ENCODE assay signal across 1 cellular context in the genomic region with DNA sequence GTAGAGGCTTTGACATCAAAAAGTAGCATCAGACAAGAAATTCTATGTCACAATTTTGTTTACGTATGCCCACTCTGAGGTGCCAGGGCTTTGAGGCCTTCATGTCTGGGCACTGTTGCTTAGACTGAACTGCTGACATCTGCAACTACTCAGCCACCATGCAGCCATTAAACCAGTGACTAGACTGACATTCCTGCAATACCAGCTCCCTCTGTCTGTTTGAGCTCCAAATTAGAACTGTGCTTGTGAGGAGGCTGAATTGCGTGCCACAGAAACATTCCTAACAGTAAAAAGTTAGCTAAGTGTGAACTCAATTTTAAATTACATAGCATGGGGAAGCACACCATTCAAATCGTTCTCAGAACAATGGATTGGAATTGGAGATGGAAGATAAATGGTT.
TF ChIP-seq lines count a peak whose summit lies in the region.

No MANE protein-coding gene starts in this region.

TF ChIP-seq in HCT116, 20 proteins besides CTCF, POLR2A, EP300 and RAD21 (continued from another document):
- TF ChIP-seq ZBTB33 (IDR thresholded peaks at IDR 0.05; ENCODE audit: extremely low read depth, insufficient replicate concordance, low read length) = no peak
- TF ChIP-seq EZH2 (IDR thresholded peaks at IDR 0.05) = no peak
- TF ChIP-seq, protein P1, sequence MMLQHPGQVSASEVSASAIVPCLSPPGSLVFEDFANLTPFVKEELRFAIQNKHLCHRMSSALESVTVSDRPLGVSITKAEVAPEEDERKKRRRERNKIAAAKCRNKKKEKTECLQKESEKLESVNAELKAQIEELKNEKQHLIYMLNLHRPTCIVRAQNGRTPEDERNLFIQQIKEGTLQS (IDR thresholded peaks at IDR 0.05) = no peak
- TF ChIP-seq EZH2phosphoT487 (IDR thresholded peaks at IDR 0.05; ENCODE audit: borderline replicate concordance) = no peak
- TF ChIP-seq REST (IDR thresholded peaks at IDR 0.05; ENCODE audit: low read depth) = no peak
